ENCODE assay signal across 8 cellular contexts in genomic region chr3:124730920-124731297, GRCh38. TPM values are rescaled to one million over a fixed set of nuclear protein-coding genes. Genes with fewer than 3 reads are reported as not detected.
DNase-seq lines count a peak whose midpoint lies in the region; ATAC-seq and TF ChIP-seq lines count a peak whose summit lies in the region.

No MANE protein-coding gene starts in this region.

- TF ChIP-seq POLR2A in sigmoid colon (IDR thresholded peaks at IDR 0.05) = no peak

- peaks cover 10% of the 10 kb centered on the region for H3K36me3 Mint-ChIP-seq in T-cell

- CTCF ChIA-PET in T-cell (lab: Charles Lee) = interaction anchor here (0.6 kb wide), 2 partner anchors 35 to 521 kb away, joined by 3 to 4 read pairs; no protein-coding TSS in a partner anchor

- POLR2A ChIA-PET in T-cell (lab: Charles Lee) = interaction anchor here in 1 of 2 donors (0.6 kb wide), 1 partner anchor 770 kb away, joined by 4 read pairs; no protein-coding TSS in a partner anchor

- H3K36me3 ChIP-seq in ES-I3 (ENCODE audit: insufficient read depth, low read length) (peaks cover 5% of the 10 kb centered on the region), sigmoid colon (peaks cover 0 to 9% (median 0%) of the 10 kb centered on the region in 4 donors)

- no peak for ATAC-seq in T-cell (replicated peaks in 1 of 4)
- ATAC-seq in HG02852 (IDR thresholded peaks at IDR 0.05; ENCODE audit: unreplicated experiment) = no peak

- TF ChIP-seq CTCF in fibroblast of mammary gland (conservative IDR thresholded peaks at IDR 0.05; ENCODE audit: control insufficient read depth, insufficient read depth, low read depth, low read length) (no peak), sigmoid colon (IDR thresholded peaks at IDR 0.05) (no peak)

- 3 to 15% methylated on average over 13 of the region's 13 CpGs for WGBS in sigmoid colon, 2 donors

- peak overlapping the region; percentile 92 to 97 for H3K27ac Mint-ChIP-seq in T-cell

- peaks cover 8 to 13% of the 10 kb centered on the region in 2 donors for H3K27me3 Mint-ChIP-seq in T-cell

- H3K9me3 Mint-ChIP-seq in T-cell = no peaks in the 10 kb centered on the region

- H3K4me3 Mint-ChIP-seq in T-cell = peak overlapping the region; percentile 96 to 99 (median 96)

- H3K9me3 ChIP-seq in ES-I3 (ENCODE audit: control insufficient read depth, insufficient read depth, low read length) = no peaks in the 10 kb centered on the region
- H3K9me3 ChIP-seq in sigmoid colon = no peaks in the 10 kb centered on the region

- H3K9ac ChIP-seq in ES-I3 (ENCODE audit: low read depth, low read length) = peak overlapping the region; percentile 96

- no peak for TF ChIP-seq EP300 in sigmoid colon (IDR thresholded peaks at IDR 0.05)

- H3K4me1 ChIP-seq in ES-I3 (ENCODE audit: insufficient read depth, low read length) (peaks cover 10% of the 10 kb centered on the region), sigmoid colon (peaks cover 0 to 31% (median 20%) of the 10 kb centered on the region in 4 donors)

- H3K4me3 ChIP-seq in fibroblast of mammary gland (ENCODE audit: control insufficient read depth, low read depth, low read length) (peak overlapping the region; percentile 100), sigmoid colon (peak overlapping the region; percentile 66 to 94 (median 92))

- intact Hi-C loops in sigmoid colon (cut with DNase I) = no loop called here

- DNase-seq in T-cell = peak in 3 of 34 experiments; percentile 3 to 14 (median 7)
- no peak for DNase-seq in fibroblast of mammary gland (ENCODE audit: low read depth)
- no peak for DNase-seq in sigmoid colon
- no peak for DNase-seq in ecto neural progenitor cell (ENCODE audit: low spot score)
- DNase-seq in epidermal melanocyte (ENCODE audit: insufficient read length, low spot score) = no peak
- DNase-seq in activated CD4-positive, CD25-positive, alpha-beta regulatory T cell treated with anti-CD3 and anti-CD28 coated beads, Interleukin-2, amount 50 U/mL, for 72 hours = no peak

- H3K4me1 Mint-ChIP-seq in T-cell = peaks cover 32 to 45% (median 41%) of the 10 kb centered on the region in 3 donors

- peaks cover 0 to 3% (median 0%) of the 10 kb centered on the region in 3 donors for H3K27me3 ChIP-seq in sigmoid colon

- H3K27ac ChIP-seq in sigmoid colon = peak overlapping the region in 3 of 4 donors; percentile 71 to 82 (median 80)

RNA-seq across cellular contexts. Expression of gene UMPS, which starts 0.7 kb away (rescaled TPM):
- 10 to 100 TPM; 14.9 to 29.6 (median 21.1) TPM for total RNA-seq in T-cell
- 10 to 100 TPM; 16.7 to 22.4 (median 19.8) TPM for total RNA-seq in sigmoid colon
- 10 to 100 TPM; 18.0 to 25.1 (median 20.3) TPM for polyA plus RNA-seq in sigmoid colon
